Comparison of ENCODE assay signal across 28 cellular contexts in the genomic region with DNA sequence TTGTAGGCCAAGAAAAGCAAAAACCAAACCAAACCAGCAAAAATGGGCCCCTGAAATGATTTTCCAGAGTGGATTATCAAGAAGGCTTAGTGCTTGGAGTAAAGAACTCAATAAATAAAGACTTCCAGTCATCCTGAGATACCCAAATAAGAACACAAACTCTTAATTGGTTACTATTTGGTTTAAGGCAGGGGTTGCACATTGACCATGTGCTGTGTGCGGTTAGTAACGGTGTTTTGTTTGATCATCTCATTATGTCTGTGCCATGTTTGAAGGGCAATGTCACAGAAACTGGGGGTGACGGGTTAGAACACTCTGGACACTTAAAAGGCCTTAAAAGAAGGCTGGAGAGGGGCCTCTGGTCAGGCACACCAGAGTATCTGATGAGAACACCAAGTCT. TPM values are rescaled to one million over a fixed set of nuclear protein-coding genes. Genes with fewer than 3 reads are reported as not detected.
DNase-seq lines count a peak whose midpoint lies in the region; ATAC-seq, FAIRE-seq and TF ChIP-seq lines count a peak whose summit lies in the region.
"Had no signal": no experiment of that assay in that cellular context is flagged by ENCODE, and none has a peak within 500 bp of the region (broad histone marks: within the 10 kb centered on the region; RNA-seq: fewer than 3 reads in every experiment).

No MANE protein-coding gene starts in this region.

- H3K4me1 ChIP-seq in A549 (peaks cover 64% of the 10 kb centered on the region), adipocyte (ENCODE audit: control insufficient read depth, insufficient read depth, low read length) (peaks cover 40% of the 10 kb centered on the region), foreskin keratinocyte (peaks cover 45% of the 10 kb centered on the region), skeletal muscle tissue (ENCODE audit: control insufficient read depth in 3 of 3, insufficient read depth in 3 of 3, low read length in 3 of 3) (peaks cover 39 to 56% (median 47%) of the 10 kb centered on the region in 3 donors)
- H3K4me1 ChIP-seq: HAP-1 had no signal

- H3K4me2 ChIP-seq in A549, result peak overlapping the region; percentile 79; the same call in 2 of the 3 replicates
- H3K4me2 ChIP-seq: BLaER1 treated with 17β-estradiol and CSF1 and Interleukin-3, amounts not matched to agents 10 nM and 100 nM; hepatocyte had no signal

- H3K36me3 ChIP-seq in adipocyte (ENCODE audit: control insufficient read depth, insufficient read depth, low read length, severe bottlenecking), result no peaks in the 10 kb centered on the region
- no peaks in the 10 kb centered on the region for H3K36me3 ChIP-seq in skeletal muscle tissue (ENCODE audit: control insufficient read depth in 3 of 3, insufficient read depth in 3 of 3, low read length in 3 of 3)
- H3K36me3 ChIP-seq: BLaER1 treated with 17β-estradiol and CSF1 and Interleukin-3, amounts not matched to agents 10 nM and 100 nM; HAP-1; ovary; Peyer's patch; upper lobe of right lung had no signal

- no peak for TF ChIP-seq EP300 in A549 (IDR thresholded peaks at IDR 0.05)

- DNase-seq in A549 (ENCODE audit: low read depth in 1 of 2, low spot score in 1 of 2) (no peak), adipocyte (ENCODE audit: low read depth) (no peak), foreskin keratinocyte (no peak), iPS-NIHi11 (ENCODE audit: low spot score) (no peak)
- DNase-seq in activated CD4-positive, alpha-beta T cell treated with anti-CD3 and anti-CD28 coated beads, Interleukin-2, amount 50 U/mL, for 48 hours, result no peak
- no peak for DNase-seq in stimulated activated naive B cell treated with anti-CD40 and anti-IgM and Interleukin-4, amounts not matched to agents 10 μg/mL and 1 μg/mL and 100 μg/mL, for 72 hours
- DNase-seq: activated CD8-positive, alpha-beta T cell treated with anti-CD3 and anti-CD28 coated beads, Interleukin-2, amount 10 ng/mL, durations not matched to agents 7 days and 5 days; activated naive CD4-positive, alpha-beta T cell treated with Interleukin-2 at 50 U/mL for 16 hours; activated T-cell treated with anti-CD3 and anti-CD28 coated beads, Interleukin-2, amount 50 U/mL, for 1 hour; Calu3; cerebellar nuclear complex; effector memory CD4-positive, alpha-beta T cell; naive thymus-derived CD4-positive, alpha-beta T cell; NCI-H1105 treated with DMSO at 0.1 percent for 48 hours; NCI-H510A; NK-92 treated with Interleukin-12 subunit alpha and Interleukin-12 subunit beta, amount 100 ng/mL, for 24 hours; Peyer's patch; stimulated activated CD4-positive, alpha-beta T cell treated with anti-CD3 and anti-CD28 coated beads, Interleukin-1b, Interleukin-23, amount 100 ng/mL, for 48 hours; stimulated activated naive CD4-positive, alpha-beta T cell treated with Interleukin-2 at 50 U/mL for 16 hours; upper lobe of right lung had no signal

- no peak overlapping the region for H3K4me3 ChIP-seq in A549
- peak overlapping the region; percentile 21 for H3K4me3 ChIP-seq in adipocyte (ENCODE audit: low read length)
- no peak overlapping the region for H3K4me3 ChIP-seq in skeletal muscle tissue (ENCODE audit: low read length in 3 of 3)
- H3K4me3 ChIP-seq: BLaER1 treated with 17β-estradiol and CSF1 and Interleukin-3, amounts not matched to agents 10 nM and 100 nM; HAP-1; hepatocyte; ovary; Peyer's patch; upper lobe of right lung had no signal

- POLR2A ChIA-PET in A549 (lab: Yijun Ruan, JAX), result no interaction called here

- 97% methylated on average over 3 of the region's 3 CpGs for WGBS in A549 (ENCODE audit: missing lambda C conversion rate)

- no peak for TF ChIP-seq CTCF in A549 (IDR thresholded peaks at IDR 0.05)
- no peak for TF ChIP-seq CTCF in foreskin keratinocyte (conservative IDR thresholded peaks at IDR 0.05)

- FAIRE-seq in A549 (lab: Jason Lieb, UNC), result no peak

- ATAC-seq in A549 (no peak), foreskin keratinocyte (no peak), HG03520 (IDR thresholded peaks at IDR 0.05; ENCODE audit: unreplicated experiment) (no peak)
- no peak for ATAC-seq in stimulated activated naive B cell treated with anti-CD40 and anti-IgM and Interleukin-4, amounts not matched to agents 10 μg/mL and 1 μg/mL and 100 μg/mL, for 72 hours (replicated peaks)
- ATAC-seq: activated CD8-positive, alpha-beta T cell treated with anti-CD3 and anti-CD28 coated beads, Interleukin-2, amount 10 ng/mL, durations not matched to agents 7 days and 5 days; naive thymus-derived CD4-positive, alpha-beta T cell; upper lobe of right lung; WTC11 had no signal

- no peaks in the 10 kb centered on the region for H3K9me3 Mint-ChIP-seq in stimulated activated naive B cell treated with anti-CD40 and anti-IgM and Interleukin-4, amounts not matched to agents 10 μg/mL and 1 μg/mL and 100 μg/mL, for 72 hours
- H3K9me3 Mint-ChIP-seq: memory B cell; naive thymus-derived CD4-positive, alpha-beta T cell had no signal

- H3K9ac ChIP-seq in adipocyte (ENCODE audit: low read length) (peak overlapping the region; percentile 71), skeletal muscle tissue (ENCODE audit: low read depth in 1 of 3, low read length in 3 of 3) (peak overlapping the region in 1 of 3 donors; percentile 8)
- H3K9ac ChIP-seq: BLaER1 treated with 17β-estradiol and CSF1 and Interleukin-3, amounts not matched to agents 10 nM and 100 nM had no signal

- CTCF ChIA-PET in A549 (lab: Yijun Ruan, JAX), result interaction anchor here (2.1 to 4.6 kb wide), 2 partner anchors 10 to 42 kb away, joined by 9 to 31 read pairs; a partner anchor contains a TSS

- H3K27ac ChIP-seq in A549, result peak overlapping the region; percentile 85 to 91
- H3K27ac ChIP-seq in foreskin keratinocyte, result peak overlapping the region; percentile 91
- H3K27ac ChIP-seq in skeletal muscle tissue (ENCODE audit: low read depth, low read length), result peak overlapping the region; percentile 29
- H3K27ac ChIP-seq: BLaER1 treated with 17β-estradiol and CSF1 and Interleukin-3, amounts not matched to agents 10 nM and 100 nM; hepatocyte; upper lobe of right lung had no signal

- no peak for TF ChIP-seq POLR2A in A549 (IDR thresholded peaks at IDR 0.05; ENCODE audit: low read length)

- H3K27me3 ChIP-seq in adipocyte (replicated peaks; ENCODE audit: control insufficient read depth, insufficient read depth, low read length) (no peaks in the 10 kb centered on the region), foreskin keratinocyte (no peaks in the 10 kb centered on the region), skeletal muscle tissue (ENCODE audit: control insufficient read depth in 3 of 3, insufficient read depth in 3 of 3, low read length in 3 of 3) (no peaks in the 10 kb centered on the region)
- H3K27me3 ChIP-seq: BLaER1 treated with 17β-estradiol and CSF1 and Interleukin-3, amounts not matched to agents 10 nM and 100 nM; hepatocyte; ovary; Peyer's patch had no signal

- no peaks in the 10 kb centered on the region for H3K9me3 ChIP-seq in A549
- no peaks in the 10 kb centered on the region for H3K9me3 ChIP-seq in adipocyte (ENCODE audit: control insufficient read depth, low read length)
- no peaks in the 10 kb centered on the region for H3K9me3 ChIP-seq in skeletal muscle tissue (ENCODE audit: control insufficient read depth in 3 of 3, low read length in 3 of 3)
- H3K9me3 ChIP-seq: BLaER1 treated with 17β-estradiol and CSF1 and Interleukin-3, amounts not matched to agents 10 nM and 100 nM; HAP-1; ovary; Peyer's patch; upper lobe of right lung had no signal

- H3K27me3 Mint-ChIP-seq in stimulated activated naive B cell treated with anti-CD40 and anti-IgM and Interleukin-4, amounts not matched to agents 10 μg/mL and 1 μg/mL and 100 μg/mL, for 72 hours, result no peaks in the 10 kb centered on the region
- H3K27me3 Mint-ChIP-seq: memory B cell had no signal

- TF ChIP-seq RAD21 in A549 (conservative IDR thresholded peaks at IDR 0.05 in 1 of 2, IDR thresholded peaks at IDR 0.05 in 1 of 2), result no peak

- no peak overlapping the region for H3K27ac Mint-ChIP-seq in stimulated activated naive B cell treated with anti-CD40 and anti-IgM and Interleukin-4, amounts not matched to agents 10 μg/mL and 1 μg/mL and 100 μg/mL, for 72 hours
- H3K27ac Mint-ChIP-seq: activated CD8-positive, alpha-beta T cell treated with anti-CD3 and anti-CD28 coated beads, Interleukin-2, amount 10 ng/mL, durations not matched to agents 7 days and 5 days; memory B cell; naive thymus-derived CD4-positive, alpha-beta T cell; WTC11 had no signal

- H3K4me1 Mint-ChIP-seq in stimulated activated naive B cell treated with anti-CD40 and anti-IgM and Interleukin-4, amounts not matched to agents 10 μg/mL and 1 μg/mL and 100 μg/mL, for 72 hours, result no peaks in the 10 kb centered on the region
- H3K4me1 Mint-ChIP-seq: naive thymus-derived CD4-positive, alpha-beta T cell had no signal

- no peak overlapping the region for H3K4me3 Mint-ChIP-seq in stimulated activated naive B cell treated with anti-CD40 and anti-IgM and Interleukin-4, amounts not matched to agents 10 μg/mL and 1 μg/mL and 100 μg/mL, for 72 hours
- H3K4me3 Mint-ChIP-seq: activated CD8-positive, alpha-beta T cell treated with anti-CD3 and anti-CD28 coated beads, Interleukin-2, amount 10 ng/mL, durations not matched to agents 7 days and 5 days; memory B cell; naive thymus-derived CD4-positive, alpha-beta T cell; WTC11 had no signal

- H3K36me3 Mint-ChIP-seq in stimulated activated naive B cell treated with anti-CD40 and anti-IgM and Interleukin-4, amounts not matched to agents 10 μg/mL and 1 μg/mL and 100 μg/mL, for 72 hours, result no peaks in the 10 kb centered on the region
- H3K36me3 Mint-ChIP-seq: memory B cell; naive thymus-derived CD4-positive, alpha-beta T cell; WTC11 had no signal

TF ChIP-seq in A549, 52 proteins besides CTCF, POLR2A, EP300 and RAD21:
- no peak for TF ChIP-seq ZNF302 (CRISPR knock-in tag; IDR thresholded peaks at IDR 0.05)

RNA-seq across cellular contexts. Expression of a gene that starts 9.7 kb away (rescaled TPM):
- polyA plus RNA-seq in A549 (2011; rRNA removed) (18.7 and 20.5 TPM in 2 replicates), A549 (2017; fragmentation: RNase III; extraction: RNeasy Plus Mini Kit Qiagen cat#74134 plus additional on column Dnase treatment) (30.1 to 35.1 TPM (median 30.3 TPM) in 3 replicates), foreskin keratinocyte (5.3 and 7.0 TPM in 2 replicates)
- polyA plus RNA-seq in A549 (2012; cell fraction: cytosol; rRNA removed), result 13.3 and 17.7 TPM in 2 replicates
- polyA plus RNA-seq in A549 (2012; cell fraction: nucleus; rRNA removed), result 74.0 and 74.6 TPM in 2 replicates
- polyA minus RNA-seq in A549 (2011; rRNA and poly(A)+ RNA removed), result 28.0 and 34.1 TPM in 2 replicates
- total RNA-seq in foreskin keratinocyte (59.6 and 68.0 TPM in 2 replicates), skeletal muscle tissue (20.9 TPM)

RNA-seq across cellular contexts. Expression of a gene that starts 43.7 kb away (rescaled TPM):
- 12.4 and 15.3 TPM in 2 replicates for polyA plus RNA-seq in A549 (2011; rRNA removed)
- 6.8 and 11.5 TPM in 2 replicates for polyA plus RNA-seq in A549 (2012; cell fraction: cytosol; rRNA removed)
- 8.3 and 9.9 TPM in 2 replicates for polyA plus RNA-seq in A549 (2012; cell fraction: nucleus; rRNA removed)
- 10.8 to 12.7 TPM (median 11.8 TPM) in 3 replicates for polyA plus RNA-seq in A549 (2017; fragmentation: RNase III; extraction: RNeasy Plus Mini Kit Qiagen cat#74134 plus additional on column Dnase treatment)
- polyA minus RNA-seq in A549 (2011; rRNA and poly(A)+ RNA removed), result 23.8 and 24.1 TPM in 2 replicates
- total RNA-seq in foreskin keratinocyte, result 25.7 and 29.1 TPM in 2 replicates
- polyA plus RNA-seq in foreskin keratinocyte, result 10.7 and 11.5 TPM in 2 replicates
- 5.2 TPM for total RNA-seq in skeletal muscle tissue

Comparison
In these comparisons a context has a peak if more than half of its experiments do, and no peak if none do; other contexts are left out.
1. H3K27ac ChIP-seq: peak in every context shown above with its lines; median percentile 91 in foreskin keratinocyte; 88 in A549; 29 in skeletal muscle tissue.